13 cellular contexts compared by ENCODE assay signal in genomic region chr5:59092758-59093157, GRCh38.
DNase-seq lines count a peak whose midpoint lies in the region; ATAC-seq and TF ChIP-seq lines count a peak whose summit lies in the region.
"Had no signal": no experiment of that assay in that cellular context is flagged by ENCODE, and none has a peak within 500 bp of the region (broad histone marks: within the 10 kb centered on the region; RNA-seq: fewer than 3 reads in every experiment).

No MANE protein-coding gene starts in this region.

- H3K27ac Mint-ChIP-seq in activated T-cell treated with anti-CD3 and anti-CD28 coated beads, Interleukin-2, amount 50 U/mL, for 72 hours: no peak overlapping the region

- no peak for TF ChIP-seq CTCF in liver (IDR thresholded peaks at IDR 0.05; ENCODE audit: low read depth, low read length, missing input control)
- no peak for TF ChIP-seq CTCF in suprapubic skin (IDR thresholded peaks at IDR 0.05)

- no peak for TF ChIP-seq POLR2A in suprapubic skin (IDR thresholded peaks at IDR 0.05)

- H3K4me3 ChIP-seq in adipocyte (ENCODE audit: low read length) (peak overlapping the region; percentile 84), liver (ENCODE audit: low read depth in 1 of 3, low read length in 3 of 3) (peak overlapping the region in 2 of 3 donors; percentile 28 to 33), suprapubic skin (peak overlapping the region; percentile 25)
- H3K4me3 ChIP-seq: tibial artery had no signal

- peaks cover 3 to 9% of the 10 kb centered on the region in 2 donors for H3K36me3 Mint-ChIP-seq in activated T-cell treated with anti-CD3 and anti-CD28 coated beads, Interleukin-2, amount 50 U/mL, for 72 hours (ENCODE audit: insufficient read depth in 2 of 2)

- ATAC-seq in activated T-cell treated with anti-CD3 and anti-CD28 coated beads, Interleukin-2, amount 50 U/mL, for 72 hours (replicated peaks in 1 of 2): no peak
- no peak for ATAC-seq in HG02981 (IDR thresholded peaks at IDR 0.05; ENCODE audit: unreplicated experiment)

- H3K9me3 ChIP-seq in adipocyte (ENCODE audit: control insufficient read depth, low read length): no peaks in the 10 kb centered on the region
- H3K9me3 ChIP-seq in liver (ENCODE audit: control insufficient read depth in 4 of 4, low read length in 3 of 4): no peaks in the 10 kb centered on the region
- H3K9me3 ChIP-seq in suprapubic skin: no peaks in the 10 kb centered on the region
- H3K9me3 ChIP-seq: tibial artery had no signal

- H3K36me3 ChIP-seq in adipocyte (ENCODE audit: control insufficient read depth, insufficient read depth, low read length, severe bottlenecking) (no peaks in the 10 kb centered on the region), liver (ENCODE audit: control insufficient read depth in 4 of 4, insufficient read depth in 3 of 4, low read depth in 1 of 4, low read length in 3 of 4) (no peaks in the 10 kb centered on the region), suprapubic skin (no peaks in the 10 kb centered on the region)
- H3K36me3 ChIP-seq: tibial artery had no signal

- no peak for TF ChIP-seq EP300 in suprapubic skin (IDR thresholded peaks at IDR 0.05)

- 61% methylated on average over 5 of the region's 5 CpGs for WGBS in liver
- WGBS in suprapubic skin: 77% methylated on average over 5 of the region's 5 CpGs

- no peaks in the 10 kb centered on the region for H3K27me3 ChIP-seq in adipocyte (replicated peaks; ENCODE audit: control insufficient read depth, insufficient read depth, low read length)
- H3K27me3 ChIP-seq in liver (ENCODE audit: control insufficient read depth in 4 of 4, insufficient read depth in 4 of 4, low read length in 3 of 4): no peaks in the 10 kb centered on the region
- H3K27me3 ChIP-seq in suprapubic skin: no peaks in the 10 kb centered on the region
- H3K27me3 ChIP-seq: tibial artery had no signal

- peaks cover 0 to 9% of the 10 kb centered on the region in 2 donors for H3K9me3 Mint-ChIP-seq in activated T-cell treated with anti-CD3 and anti-CD28 coated beads, Interleukin-2, amount 50 U/mL, for 72 hours

- H3K9ac ChIP-seq in adipocyte (ENCODE audit: low read length) (peak overlapping the region; percentile 81), liver (ENCODE audit: low read depth in 1 of 2, low read length in 2 of 2) (peak overlapping the region in 1 of 2 donors; percentile 43)

- peak overlapping the region; percentile 18 to 36 for H3K4me3 Mint-ChIP-seq in activated T-cell treated with anti-CD3 and anti-CD28 coated beads, Interleukin-2, amount 50 U/mL, for 72 hours

- no peak for TF ChIP-seq RAD21 in liver (IDR thresholded peaks at IDR 0.05)

- H3K27me3 Mint-ChIP-seq in activated T-cell treated with anti-CD3 and anti-CD28 coated beads, Interleukin-2, amount 50 U/mL, for 72 hours (ENCODE audit: low read depth): peaks cover 6% of the 10 kb centered on the region

- no peak for DNase-seq in activated T-cell treated with anti-CD3 and anti-CD28 coated beads, Interleukin-2, amount 50 U/mL, for 72 hours
- no peak for DNase-seq in activated T-cell treated with anti-CD3 and anti-CD28 coated beads, Interleukin-2, amount 50 U/mL, for 1 hour
- DNase-seq in adipocyte (ENCODE audit: low read depth): no peak
- no peak for DNase-seq in suprapubic skin (ENCODE audit: low spot score in 2 of 2)
- no peak for DNase-seq in Ammon's horn (ENCODE audit: low spot score)
- no peak for DNase-seq in middle frontal gyrus (ENCODE audit: extremely low spot score, low spot score)
- DNase-seq: activated gamma-delta T cell, caudate nucleus, MM.1S, tibial artery had no signal

- H3K4me1 Mint-ChIP-seq in activated T-cell treated with anti-CD3 and anti-CD28 coated beads, Interleukin-2, amount 50 U/mL, for 72 hours (ENCODE audit: low read depth): peaks cover 37% of the 10 kb centered on the region

- H3K4me1 ChIP-seq in adipocyte (ENCODE audit: control insufficient read depth, insufficient read depth, low read length) (peaks cover 14% of the 10 kb centered on the region), liver (ENCODE audit: control insufficient read depth in 4 of 4, insufficient read depth in 4 of 4, low read length in 3 of 4) (no peaks in the 10 kb centered on the region), suprapubic skin (no peaks in the 10 kb centered on the region)
- H3K4me1 ChIP-seq: tibial artery had no signal

- H3K27ac ChIP-seq in liver (ENCODE audit: low read depth in 1 of 2, low read length in 2 of 2) (no peak overlapping the region), suprapubic skin (no peak overlapping the region)
- H3K27ac ChIP-seq: epithelial cell of prostate, tibial artery had no signal

TF ChIP-seq in liver, 16 proteins besides CTCF, POLR2A, EP300 and RAD21:
- TF ChIP-seq HNF4G (IDR thresholded peaks at IDR 0.05) (no peak), ATF3 (IDR thresholded peaks at IDR 0.05) (no peak)

Comparison
In these comparisons a context has a peak if more than half of its experiments do, and no peak if none do; other contexts are left out.
1. H3K4me3 ChIP-seq: peak in every context shown above with its lines; median percentile 84 in adipocyte; 30 in liver; 25 in suprapubic skin.